8 cellular contexts compared by ENCODE assay signal in the genomic region with DNA sequence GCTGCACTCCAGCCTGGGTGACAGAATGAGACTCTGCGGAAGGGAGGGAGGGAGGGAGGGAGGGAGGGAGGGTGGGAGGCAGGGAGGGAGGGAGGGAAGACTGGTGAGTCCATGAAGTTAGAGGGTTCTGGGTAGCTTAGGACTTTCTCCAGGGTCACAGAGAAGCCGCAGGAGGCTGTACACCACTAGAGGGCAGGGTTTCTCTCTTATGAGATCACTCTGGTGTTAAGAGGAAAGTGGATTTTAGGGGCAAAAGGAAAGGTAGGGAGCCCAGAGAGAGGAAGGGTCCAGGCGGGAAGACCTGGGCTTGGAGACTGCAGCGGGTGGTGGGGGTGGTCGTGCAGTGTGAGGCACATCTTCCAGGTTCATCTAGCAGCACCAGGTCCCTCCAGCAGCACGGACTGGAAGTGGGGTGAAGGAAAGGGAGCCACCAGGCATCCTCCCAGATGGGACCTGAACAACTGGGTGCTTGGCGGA. TPM values are rescaled to one million over a fixed set of nuclear protein-coding genes. Genes with fewer than 3 reads are reported as not detected.
DNase-seq lines count a peak whose midpoint lies in the region; ATAC-seq and TF ChIP-seq lines count a peak whose summit lies in the region.

No MANE protein-coding gene starts in this region.

- DNase-seq in CMK (ENCODE audit: low read depth) (peak; percentile 54), H7 (peak; percentile 89), NCI-H526 treated with DMSO at 0.1 percent for 48 hours (lab: John Stamatoyannopoulos, UW) (peak; percentile 10), right atrium auricular region (ENCODE audit: low spot score) (no peak), sigmoid colon (no peak)
- DNase-seq in activated naive CD8-positive, alpha-beta T cell treated with anti-CD3 and anti-CD28 coated beads, Interleukin-2, amount 50 U/mL, for 24 hours, result peak; percentile 36

- no peak overlapping the region for H3K4me3 Mint-ChIP-seq in activated naive CD8-positive, alpha-beta T cell treated with anti-CD3 and anti-CD28 coated beads, Interleukin-2, amount 50 U/mL, for 24 hours

- WGBS in sigmoid colon, 2 donors, result 33 to 45% methylated on average over 7 of the region's 7 CpGs

- H3K27me3 ChIP-seq in H7 (ENCODE audit: control insufficient read depth, insufficient read depth, low read length), result no peaks in the 10 kb centered on the region
- no peaks in the 10 kb centered on the region for H3K27me3 ChIP-seq in right atrium auricular region
- no peaks in the 10 kb centered on the region for H3K27me3 ChIP-seq in sigmoid colon

- H3K4me1 Mint-ChIP-seq in activated naive CD8-positive, alpha-beta T cell treated with anti-CD3 and anti-CD28 coated beads, Interleukin-2, amount 50 U/mL, for 24 hours, result no peaks in the 10 kb centered on the region

- intact Hi-C loops in sigmoid colon (cut with DNase I), result no loop called here

- peak; percentile 56 for ATAC-seq in activated naive CD8-positive, alpha-beta T cell treated with anti-CD3 and anti-CD28 coated beads, Interleukin-2, amount 50 U/mL, for 24 hours
- ATAC-seq in HG03354 (IDR thresholded peaks at IDR 0.05; ENCODE audit: poor library complexity, severe bottlenecking, unreplicated experiment) (no peak), HG02884 (IDR thresholded peaks at IDR 0.05; ENCODE audit: unreplicated experiment) (no peak)

- H3K27ac ChIP-seq in right atrium auricular region (peak overlapping the region; percentile 83 to 88), sigmoid colon (no peak overlapping the region)

- H3K9me3 ChIP-seq in right atrium auricular region (no peaks in the 10 kb centered on the region), sigmoid colon (no peaks in the 10 kb centered on the region)

- no peaks in the 10 kb centered on the region for H3K36me3 ChIP-seq in H7 (replicated peaks; ENCODE audit: control insufficient read depth, insufficient read depth, low read length)
- H3K36me3 ChIP-seq in right atrium auricular region, result no peaks in the 10 kb centered on the region
- H3K36me3 ChIP-seq in sigmoid colon, result no peaks in the 10 kb centered on the region

- TF ChIP-seq POLR2A in sigmoid colon (IDR thresholded peaks at IDR 0.05), result no peak

- H3K27me3 Mint-ChIP-seq in activated naive CD8-positive, alpha-beta T cell treated with anti-CD3 and anti-CD28 coated beads, Interleukin-2, amount 50 U/mL, for 24 hours, result no peaks in the 10 kb centered on the region

- no peak for TF ChIP-seq EP300 in sigmoid colon (IDR thresholded peaks at IDR 0.05)

- H3K36me3 Mint-ChIP-seq in activated naive CD8-positive, alpha-beta T cell treated with anti-CD3 and anti-CD28 coated beads, Interleukin-2, amount 50 U/mL, for 24 hours (ENCODE audit: low read depth), result no peaks in the 10 kb centered on the region

- no peak overlapping the region for H3K27ac Mint-ChIP-seq in activated naive CD8-positive, alpha-beta T cell treated with anti-CD3 and anti-CD28 coated beads, Interleukin-2, amount 50 U/mL, for 24 hours

- peak; percentile 35 to 71 for TF ChIP-seq CTCF in right atrium auricular region (IDR thresholded peaks at IDR 0.05)
- peak in 3 of 4 experiments; percentile 20 to 68 (median 39) for TF ChIP-seq CTCF in sigmoid colon (IDR thresholded peaks at IDR 0.05)

- H3K4me3 ChIP-seq in H7 (ENCODE audit: insufficient read depth, low read depth, low read length) (no peak overlapping the region), right atrium auricular region (no peak overlapping the region), sigmoid colon (no peak overlapping the region)

- H3K4me1 ChIP-seq in right atrium auricular region, result peaks cover 0 to 64% of the 10 kb centered on the region in 2 donors
- peaks cover 2 to 52% (median 32%) of the 10 kb centered on the region in 4 donors for H3K4me1 ChIP-seq in sigmoid colon

- no peaks in the 10 kb centered on the region for H3K9me3 Mint-ChIP-seq in activated naive CD8-positive, alpha-beta T cell treated with anti-CD3 and anti-CD28 coated beads, Interleukin-2, amount 50 U/mL, for 24 hours

RNA-seq across cellular contexts. Expression of a gene that starts 48.7 kb away (rescaled TPM):
- 5.2 and 6.9 TPM in 2 replicates for total RNA-seq in H7 (2014; rRNA removed; shearing (Covaris generic))
- total RNA-seq in right atrium auricular region (1 to 10 TPM; 1.8 to 2.9 TPM), sigmoid colon (1 to 10 TPM; 2.9 to 6.2 (median 4.7) TPM)
- 1 to 10 TPM; 2.3 to 5.0 (median 3.6) TPM for polyA plus RNA-seq in sigmoid colon

RNA-seq across cellular contexts. Expression of a gene that starts 58.0 kb away (rescaled TPM):
- 34.7 and 40.2 TPM in 2 replicates for total RNA-seq in H7 (2014; rRNA removed; shearing (Covaris generic))
- total RNA-seq in right atrium auricular region (10 to 100 TPM; 10.9 to 29.2 TPM), sigmoid colon (1 to 10 TPM; 1.4 to 3.0 (median 1.7) TPM)
- polyA plus RNA-seq in sigmoid colon, result 10 to 100 TPM in 1 of 3 donors, 1 to 10 TPM in 2; 1.8 to 12.7 (median 2.8) TPM

Comparison
In these comparisons a context has a peak if more than half of its experiments do, and no peak if none do; other contexts are left out.
1. DNase-seq: peak in CMK (single experiment), H7 (single experiment), NCI-H526 treated with DMSO at 0.1 percent for 48 hours (single experiment) and activated naive CD8-positive, alpha-beta T cell treated with anti-CD3 and anti-CD28 coated beads, Interleukin-2, amount 50 U/mL, for 24 hours (single experiment); none in right atrium auricular region (single experiment) and sigmoid colon (single experiment).
2. H3K27ac ChIP-seq: peak in right atrium auricular region (2 of 2); none in sigmoid colon (0 of 4).